In genomic region chr22:27433585-27434190, GRCh38 we compare ENCODE assay signal across 1 cellular context.
TF ChIP-seq lines count a peak whose summit lies in the region.

No MANE protein-coding gene starts in this region.

TF ChIP-seq in H1, 55 proteins besides CTCF, POLR2A, EP300 and RAD21:
- TF ChIP-seq TAF7 (optimal IDR thresholded peaks at IDR 0.05; ENCODE audit: borderline replicate concordance, low read depth, low read length): no peak
- no peak for TF ChIP-seq KDM5A (IDR thresholded peaks at IDR 0.05; ENCODE audit: low read length)
- TF ChIP-seq POU5F1 (IDR thresholded peaks at IDR 0.05; ENCODE audit: low read depth, low read length): no peak
